20 cellular contexts compared by ENCODE assay signal in the genomic region with DNA sequence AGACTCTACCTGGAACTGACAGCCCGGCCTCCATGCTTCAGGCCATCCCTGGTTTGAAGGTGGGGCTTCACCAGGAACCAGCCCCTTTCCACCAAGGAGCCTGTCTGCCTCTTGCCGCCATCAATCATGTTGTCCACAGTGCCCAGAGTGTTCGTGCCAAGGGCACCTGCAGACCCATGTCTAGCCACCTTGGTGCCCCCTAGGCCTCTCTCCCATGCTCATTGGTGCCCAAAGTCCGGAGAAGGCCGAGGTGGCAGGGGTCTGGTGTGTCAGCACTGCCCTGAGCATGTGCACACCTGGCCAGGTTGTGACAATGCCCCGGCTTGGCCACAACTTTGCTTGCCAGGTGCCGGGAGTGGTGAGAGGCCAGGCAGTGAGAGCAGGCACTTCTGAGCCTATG.
DNase-seq lines count a peak whose midpoint lies in the region; ATAC-seq and TF ChIP-seq lines count a peak whose summit lies in the region.
"Had no signal": no experiment of that assay in that cellular context is flagged by ENCODE, and none has a peak within 500 bp of the region (broad histone marks: within the 10 kb centered on the region; RNA-seq: fewer than 3 reads in every experiment).

No MANE protein-coding gene starts in this region.

- TF ChIP-seq CTCF in lower leg skin (IDR thresholded peaks at IDR 0.05) (no peak), sigmoid colon (IDR thresholded peaks at IDR 0.05) (no peak), heart right ventricle (IDR thresholded peaks at IDR 0.05) (no peak)

- WGBS in lower leg skin, 2 donors, result 90 to 98% methylated on average over 6 to 7 of the region's 7 CpGs
- 82 to 89% methylated on average over 7 of the region's 7 CpGs for WGBS in sigmoid colon, 2 donors
- 99% methylated on average over 7 of the region's 7 CpGs for WGBS in heart right ventricle, 2 donors

- POLR2A ChIA-PET in CD4-positive, alpha-beta memory T cell (lab: Charles Lee; ENCODE audit: partially characterized antibody), result no interaction called here

- H3K27ac ChIP-seq in SJSA1 (peak overlapping the region; percentile 85; the same call in 1 of the 2 replicates), sigmoid colon (no peak overlapping the region), heart right ventricle (peak overlapping the region in 1 of 10 donors; percentile 31)
- H3K27ac ChIP-seq in CD4-positive, alpha-beta memory T cell (ENCODE audit: low read depth, low read length), result no peak overlapping the region

- no peaks in the 10 kb centered on the region for H3K36me3 ChIP-seq in SJSA1
- H3K36me3 ChIP-seq in sigmoid colon, result no peaks in the 10 kb centered on the region
- no peaks in the 10 kb centered on the region for H3K36me3 ChIP-seq in CD4-positive, alpha-beta memory T cell (ENCODE audit: insufficient read depth, low read length)
- H3K36me3 ChIP-seq in heart right ventricle, result no peaks in the 10 kb centered on the region

- CTCF ChIA-PET in activated CD8-positive, alpha-beta memory T cell treated with anti-CD3 and anti-CD28 coated beads, Interleukin-2, amount 10 ng/mL, durations not matched to agents 7 days and 5 days (lab: Charles Lee), result no interaction called here
- CTCF ChIA-PET in CD4-positive, alpha-beta memory T cell (lab: Charles Lee; ENCODE audit: partially characterized antibody), result no interaction called here

- H3K4me3 ChIP-seq in SJSA1 (no peak overlapping the region), lower leg skin (ENCODE audit: low read depth, poor library complexity, severe bottlenecking) (no peak overlapping the region), sigmoid colon (no peak overlapping the region), heart right ventricle (no peak overlapping the region)
- no peak overlapping the region for H3K4me3 ChIP-seq in CD4-positive, alpha-beta memory T cell (ENCODE audit: low read length in 2 of 2)
- H3K4me3 ChIP-seq: GM12878, K562 had no signal

- no peaks in the 10 kb centered on the region for H3K4me1 Mint-ChIP-seq in activated CD8-positive, alpha-beta memory T cell treated with anti-CD3 and anti-CD28 coated beads, Interleukin-2, amount 10 ng/mL, durations not matched to agents 7 days and 5 days
- H3K4me1 Mint-ChIP-seq in CD4-positive, alpha-beta memory T cell, result no peaks in the 10 kb centered on the region

- no peak overlapping the region for H3K27ac Mint-ChIP-seq in activated CD8-positive, alpha-beta memory T cell treated with anti-CD3 and anti-CD28 coated beads, Interleukin-2, amount 10 ng/mL, durations not matched to agents 7 days and 5 days
- no peak overlapping the region for H3K27ac Mint-ChIP-seq in CD4-positive, alpha-beta memory T cell
- H3K27ac Mint-ChIP-seq: CD4-positive, alpha-beta T cell had no signal

- H3K4me1 ChIP-seq in SJSA1 (replicated peaks), result peaks cover 83% of the 10 kb centered on the region
- H3K4me1 ChIP-seq in sigmoid colon, result peaks cover 0 to 56% (median 51%) of the 10 kb centered on the region in 4 donors
- H3K4me1 ChIP-seq in CD4-positive, alpha-beta memory T cell (ENCODE audit: insufficient read depth, low read length), result no peaks in the 10 kb centered on the region
- H3K4me1 ChIP-seq in heart right ventricle, result peaks cover 3 to 30% (median 9%) of the 10 kb centered on the region in 9 donors

- no peaks in the 10 kb centered on the region for H3K36me3 Mint-ChIP-seq in activated CD8-positive, alpha-beta memory T cell treated with anti-CD3 and anti-CD28 coated beads, Interleukin-2, amount 10 ng/mL, durations not matched to agents 7 days and 5 days
- no peaks in the 10 kb centered on the region for H3K36me3 Mint-ChIP-seq in CD4-positive, alpha-beta memory T cell

- peak; percentile 29 for DNase-seq in activated CD8-positive, alpha-beta memory T cell treated with anti-CD3 and anti-CD28 coated beads, Interleukin-2, amount 10 ng/mL, durations not matched to agents 7 days and 5 days
- DNase-seq in activated CD8-positive, alpha-beta memory T cell treated with anti-CD3 and anti-CD28 coated beads for 24 hours, result no peak
- DNase-seq in SJSA1 (ENCODE audit: low read depth in 1 of 2, low spot score in 2 of 2) (peak in 1 of 2 experiments; percentile 28), lower leg skin (ENCODE audit: low spot score in 2 of 2) (peak; percentile 10 to 81), sigmoid colon (peak; percentile 64), heart right ventricle (no peak), SIG-M5 treated with dmso at 0.1 percent for 504 hours (lab: John Stamatoyannopoulos, UW; ENCODE audit: unreplicated experiment) (no peak)
- DNase-seq in CD4-positive, alpha-beta memory T cell, result no peak
- DNase-seq: 8988T; CD4-positive, alpha-beta T cell; GF-D8; GOT3; NCI-H1092 treated with DMSO at 0.1 percent for 48 hours; NCI-H146; NCI-H2029 treated with DMSO at 0.1 percent for 48 hours; NCI-H748 treated with DMSO at 0.1 percent for 48 hours; NK-92 treated with Interleukin-12 subunit alpha and Interleukin-12 subunit beta, amount 100 ng/mL, for 24 hours had no signal

- H3K9me3 ChIP-seq in SJSA1 (replicated peaks) (no peaks in the 10 kb centered on the region), sigmoid colon (no peaks in the 10 kb centered on the region), heart right ventricle (peaks cover 0 to 5% (median 0%) of the 10 kb centered on the region in 11 donors)
- H3K9me3 ChIP-seq in CD4-positive, alpha-beta memory T cell (ENCODE audit: control insufficient read depth in 1 of 2, low read length in 2 of 2), result no peaks in the 10 kb centered on the region

- no peak for TF ChIP-seq EP300 in sigmoid colon (IDR thresholded peaks at IDR 0.05)

- H3K27me3 ChIP-seq in SJSA1 (replicated peaks), result no peaks in the 10 kb centered on the region
- no peaks in the 10 kb centered on the region for H3K27me3 ChIP-seq in sigmoid colon
- no peaks in the 10 kb centered on the region for H3K27me3 ChIP-seq in CD4-positive, alpha-beta memory T cell (ENCODE audit: insufficient read depth, low read length)
- H3K27me3 ChIP-seq in heart right ventricle, result no peaks in the 10 kb centered on the region

- intact Hi-C loops in lower leg skin (cut with DNase I; ENCODE audit: low total_unique reads), result no loop called here
- intact Hi-C loops in sigmoid colon (cut with DNase I), result no loop called here
- intact Hi-C loops in CD4-positive, alpha-beta memory T cell (cut with micrococcal nuclease), result no loop called here
- intact Hi-C loops in heart right ventricle (cut with DNase I), result loop anchor here in 1 of 10 donors (10.0 kb wide), 1 partner anchor 114 kb away; no protein-coding TSS in a partner anchor

- TF ChIP-seq POLR2A in lower leg skin (IDR thresholded peaks at IDR 0.05) (no peak), sigmoid colon (IDR thresholded peaks at IDR 0.05) (no peak)

- H3K27me3 Mint-ChIP-seq in activated CD8-positive, alpha-beta memory T cell treated with anti-CD3 and anti-CD28 coated beads, Interleukin-2, amount 10 ng/mL, durations not matched to agents 7 days and 5 days, result peaks cover 16% of the 10 kb centered on the region
- peaks cover 5 to 11% of the 10 kb centered on the region in 2 donors for H3K27me3 Mint-ChIP-seq in CD4-positive, alpha-beta memory T cell

- H3K4me3 Mint-ChIP-seq in activated CD8-positive, alpha-beta memory T cell treated with anti-CD3 and anti-CD28 coated beads, Interleukin-2, amount 10 ng/mL, durations not matched to agents 7 days and 5 days, result no peak overlapping the region
- no peak overlapping the region for H3K4me3 Mint-ChIP-seq in CD4-positive, alpha-beta memory T cell
- H3K4me3 Mint-ChIP-seq: CD4-positive, alpha-beta T cell had no signal

- no peak for ATAC-seq in activated CD8-positive, alpha-beta memory T cell treated with anti-CD3 and anti-CD28 coated beads, Interleukin-2, amount 10 ng/mL, durations not matched to agents 7 days and 5 days
- no peak for ATAC-seq in heart right ventricle
- ATAC-seq: GM12878, K562, Right ventricle myocardium inferior had no signal

- no peaks in the 10 kb centered on the region for H3K9me3 Mint-ChIP-seq in activated CD8-positive, alpha-beta memory T cell treated with anti-CD3 and anti-CD28 coated beads, Interleukin-2, amount 10 ng/mL, durations not matched to agents 7 days and 5 days (ENCODE audit: low read depth)
- no peaks in the 10 kb centered on the region for H3K9me3 Mint-ChIP-seq in CD4-positive, alpha-beta memory T cell
- H3K9me3 Mint-ChIP-seq: CD4-positive, alpha-beta T cell had no signal

Comparison
In these comparisons a context has a peak if more than half of its experiments do, and no peak if none do; other contexts are left out.
1. DNase-seq: peak in activated CD8-positive, alpha-beta memory T cell treated with anti-CD3 and anti-CD28 coated beads, Interleukin-2, amount 10 ng/mL, durations not matched to agents 7 days and 5 days (single experiment), lower leg skin (2 of 2) and sigmoid colon (single experiment); none in activated CD8-positive, alpha-beta memory T cell treated with anti-CD3 and anti-CD28 coated beads for 24 hours (single experiment), CD4-positive, alpha-beta memory T cell (0 of 5), heart right ventricle (0 of 2) and SIG-M5 treated with dmso at 0.1 percent for 504 hours (single experiment).